Comparison of ENCODE assay signal across 9 cellular contexts in genomic region chr5:175652741-175653663, GRCh38. TPM values are rescaled to one million over a fixed set of nuclear protein-coding genes. Genes with fewer than 3 reads are reported as not detected.
DNase-seq lines count a peak whose midpoint lies in the region; ATAC-seq lines count a peak whose summit lies in the region.
"Had no signal": no experiment of that assay in that cellular context is flagged by ENCODE, and none has a peak within 500 bp of the region (broad histone marks: within the 10 kb centered on the region; RNA-seq: fewer than 3 reads in every experiment).

No MANE protein-coding gene starts in this region.

- ATAC-seq in HG03175 (IDR thresholded peaks at IDR 0.05; ENCODE audit: unreplicated experiment) (peak; percentile 64), HG03045 (IDR thresholded peaks at IDR 0.05; ENCODE audit: unreplicated experiment) (no peak), esophagus mucosa (no peak)
- ATAC-seq: sciatic nerve had no signal

- no peaks in the 10 kb centered on the region for H3K36me3 ChIP-seq in effector memory CD4-positive, alpha-beta T cell (ENCODE audit: control insufficient read depth, insufficient read depth, low read length)

- no peaks in the 10 kb centered on the region for H3K27me3 ChIP-seq in effector memory CD4-positive, alpha-beta T cell (replicated peaks; ENCODE audit: control insufficient read depth, insufficient read depth, low read length, poor library complexity, severe bottlenecking)

- H3K27ac ChIP-seq in effector memory CD4-positive, alpha-beta T cell (ENCODE audit: insufficient read depth, low read length, poor library complexity, severe bottlenecking), result peak overlapping the region; percentile 42

- peak overlapping the region; percentile 34 for H3K4me3 ChIP-seq in effector memory CD4-positive, alpha-beta T cell (ENCODE audit: insufficient read depth, low read depth, low read length, poor library complexity, severe bottlenecking)

- H3K4me1 ChIP-seq in effector memory CD4-positive, alpha-beta T cell (ENCODE audit: control insufficient read depth, insufficient read depth, low read length, poor library complexity, severe bottlenecking), result peaks cover 58% of the 10 kb centered on the region

- H3K9me3 ChIP-seq in effector memory CD4-positive, alpha-beta T cell (ENCODE audit: control insufficient read depth, low read length), result no peaks in the 10 kb centered on the region

- DNase-seq in activated CD4-positive, alpha-beta T cell treated with anti-CD3 and anti-CD28 coated beads, Interleukin-2, amount 50 U/mL, for 1 hour, result peak; percentile 66
- DNase-seq in effector memory CD4-positive, alpha-beta T cell, result peak; percentile 51 to 65 (median 59)
- peak; percentile 81 for DNase-seq in stimulated activated naive CD4-positive, alpha-beta T cell treated with Interleukin-2 at 50 U/mL for 16 hours (lab: John Stamatoyannopoulos, UW)
- DNase-seq in NCI-H748 treated with DMSO at 0.1 percent for 48 hours (lab: John Stamatoyannopoulos, UW) (no peak), mucosa of gallbladder (ENCODE audit: low spot score) (no peak)

RNA-seq across cellular contexts. Expression of gene HRH2, which starts 4.9 kb away (rescaled TPM):
- total RNA-seq in esophagus mucosa (0.76 TPM), mucosa of gallbladder (1.4 TPM)

Comparison
In these comparisons a context has a peak if more than half of its experiments do, and no peak if none do; other contexts are left out.
1. DNase-seq: peak in activated CD4-positive, alpha-beta T cell treated with anti-CD3 and anti-CD28 coated beads, Interleukin-2, amount 50 U/mL, for 1 hour (single experiment), effector memory CD4-positive, alpha-beta T cell (3 of 3) and stimulated activated naive CD4-positive, alpha-beta T cell treated with Interleukin-2 at 50 U/mL for 16 hours (single experiment); none in NCI-H748 treated with DMSO at 0.1 percent for 48 hours (single experiment) and mucosa of gallbladder (single experiment).